Comparison of ENCODE assay signal across 24 cellular contexts in genomic region chr12:104576178-104576778, GRCh38.
"Had no signal": no experiment of that assay in that cellular context is flagged by ENCODE, and none has a peak within 500 bp of the region (broad histone marks: within the 10 kb centered on the region; RNA-seq: fewer than 3 reads in every experiment).

No MANE protein-coding gene starts in this region.

- DNase-seq: activated CD4-positive, alpha-beta T cell treated with anti-CD3 and anti-CD28 coated beads for 4 hours; activated CD4-positive, alpha-beta T cell treated with anti-CD3 and anti-CD28 coated beads, Interleukin-2, amount 50 U/mL, for 4 hours; activated CD4-positive, CD25-positive, alpha-beta regulatory T cell; activated CD8-positive, alpha-beta memory T cell treated with anti-CD3 and anti-CD28 coated beads, Interleukin-2, amount 50 U/mL, for 4 hours; activated gamma-delta T cell treated with Interleukin-2 at 50 U/mL for 16 hours; activated naive CD4-positive, alpha-beta T cell treated with anti-CD3 and anti-CD28 coated beads, Interleukin-2, amount 50 U/mL, for 16 hours; activated T-cell treated with anti-CD3 and anti-CD28 coated beads, Interleukin-2, amount 50 U/mL, for 1 hour; amniotic stem cell; central memory CD4-positive, alpha-beta T cell; endodermal cell; foreskin fibroblast; hippocampal formation; left cardiac atrium; left ventricle myocardium superior; naive thymus-derived CD4-positive, alpha-beta T cell; occipital lobe; right cardiac atrium; spleen; trophoblast cell had no signal

- H3K9ac ChIP-seq: neural progenitor cell had no signal

- H3K27ac Mint-ChIP-seq: activated T-helper 17 cell treated with anti-CD3 and anti-CD28 coated beads, Interleukin-2, amount 50 U/mL, for 72 hours; endodermal cell; neural progenitor cell; stimulated activated naive CD8-positive, alpha-beta T cell treated with anti-CD3 and anti-CD28 coated beads, Interleukin-15, Interleukin-2, amounts not matched to agents 100 ng/mL and 50 ng/mL, for 24 hours had no signal

- H3K36me3 ChIP-seq: breast epithelium, neural progenitor cell, spleen, thoracic aorta had no signal

- H3K4me3 Mint-ChIP-seq: activated T-helper 17 cell treated with anti-CD3 and anti-CD28 coated beads, Interleukin-2, amount 50 U/mL, for 72 hours; endodermal cell; naive thymus-derived CD4-positive, alpha-beta T cell; neural progenitor cell; stimulated activated naive CD8-positive, alpha-beta T cell treated with anti-CD3 and anti-CD28 coated beads, Interleukin-15, Interleukin-2, amounts not matched to agents 100 ng/mL and 50 ng/mL, for 24 hours had no signal

- ATAC-seq: activated T-helper 17 cell treated with anti-CD3 and anti-CD28 coated beads, Interleukin-2, amount 50 U/mL, for 72 hours; left cardiac atrium; left ventricle myocardium superior; naive thymus-derived CD4-positive, alpha-beta T cell had no signal

- H3K27me3 Mint-ChIP-seq: activated T-helper 17 cell treated with anti-CD3 and anti-CD28 coated beads, Interleukin-2, amount 50 U/mL, for 72 hours; naive thymus-derived CD4-positive, alpha-beta T cell; stimulated activated naive CD8-positive, alpha-beta T cell treated with anti-CD3 and anti-CD28 coated beads, Interleukin-15, Interleukin-2, amounts not matched to agents 100 ng/mL and 50 ng/mL, for 24 hours had no signal

- H3K9me3 ChIP-seq: breast epithelium, spleen, thoracic aorta had no signal

- H3K27me3 ChIP-seq: breast epithelium, neural progenitor cell, spleen had no signal

- H3K9me3 Mint-ChIP-seq: activated T-helper 17 cell treated with anti-CD3 and anti-CD28 coated beads, Interleukin-2, amount 50 U/mL, for 72 hours; stimulated activated naive CD8-positive, alpha-beta T cell treated with anti-CD3 and anti-CD28 coated beads, Interleukin-15, Interleukin-2, amounts not matched to agents 100 ng/mL and 50 ng/mL, for 24 hours had no signal

- H3K27ac ChIP-seq: breast epithelium, neural progenitor cell, spleen, thoracic aorta had no signal

- H3K4me3 ChIP-seq: breast epithelium, neural progenitor cell, spleen, thoracic aorta had no signal

- H3K4me2 ChIP-seq: neural progenitor cell had no signal

- H2AFZ ChIP-seq: neural progenitor cell had no signal

- H3K4me1 ChIP-seq: breast epithelium, neural progenitor cell had no signal
